Comparison of ENCODE assay signal across 1 cellular context in genomic region chr7:44071726-44072363, GRCh38.
TF ChIP-seq lines count a peak whose summit lies in the region.

No MANE protein-coding gene starts in this region.

TF ChIP-seq in HepG2, 621 proteins besides CTCF, POLR2A, EP300 and RAD21 (continues in another document):
- no peak for TF ChIP-seq TFAP4 (IDR thresholded peaks at IDR 0.05; ENCODE audit: borderline replicate concordance, low read depth)
- no peak for TF ChIP-seq ZC3H4 (CRISPR knock-in tag; IDR thresholded peaks at IDR 0.05; ENCODE audit: borderline replicate concordance)
- no peak for TF ChIP-seq POLR2AphosphoS2 (IDR thresholded peaks at IDR 0.05; ENCODE audit: low read depth, low read length)
- no peak for TF ChIP-seq ZNF552 (CRISPR knock-in tag; IDR thresholded peaks at IDR 0.05; ENCODE audit: borderline replicate concordance)
- no peak for TF ChIP-seq MYNN (CRISPR knock-in tag; IDR thresholded peaks at IDR 0.05; ENCODE audit: low read depth)
- no peak for TF ChIP-seq MZF1 (CRISPR knock-in tag; IDR thresholded peaks at IDR 0.05; ENCODE audit: borderline replicate concordance)
- TF ChIP-seq EZH2 (conservative IDR thresholded peaks at IDR 0.05; ENCODE audit: low read depth, low read length), result no peak
- TF ChIP-seq KLF13 (CRISPR knock-in tag; IDR thresholded peaks at IDR 0.05), result no peak
- TF ChIP-seq ZNF672 (CRISPR knock-in tag; IDR thresholded peaks at IDR 0.05), result no peak
- 0 out of 2 replicates have a peak, but pooled peaks have one; percentile 12 for TF ChIP-seq ZNF670 (CRISPR knock-in tag; IDR thresholded peaks at IDR 0.05; ENCODE audit: borderline replicate concordance)
- no peak for TF ChIP-seq ZNF790 (CRISPR knock-in tag; IDR thresholded peaks at IDR 0.05; ENCODE audit: borderline replicate concordance)
- peak; percentile 56 for TF ChIP-seq MEF2D (CRISPR knock-in tag; IDR thresholded peaks at IDR 0.05)
- no peak for TF ChIP-seq RFXAP (CRISPR knock-in tag; IDR thresholded peaks at IDR 0.05; ENCODE audit: borderline replicate concordance)
- TF ChIP-seq ZNF816 (CRISPR knock-in tag; IDR thresholded peaks at IDR 0.05; ENCODE audit: borderline replicate concordance), result no peak
- no peak for TF ChIP-seq RFX5 (IDR thresholded peaks at IDR 0.05; ENCODE audit: low read depth, low read length)
- no peak for TF ChIP-seq CREBL2 (CRISPR knock-in tag; IDR thresholded peaks at IDR 0.05; ENCODE audit: borderline replicate concordance)
- peak; percentile 28; the same call in 1 of the 2 replicates for TF ChIP-seq ELF3 (CRISPR knock-in tag; IDR thresholded peaks at IDR 0.05)
- TF ChIP-seq HMGXB3 (CRISPR knock-in tag; IDR thresholded peaks at IDR 0.05; ENCODE audit: borderline replicate concordance), result 0 out of 2 replicates have a peak, but pooled peaks have one; percentile 14
- TF ChIP-seq PATZ1 (CRISPR knock-in tag; IDR thresholded peaks at IDR 0.05), result 0 out of 2 replicates have a peak, but pooled peaks have one; percentile 6
- no peak for TF ChIP-seq E2F1 (CRISPR knock-in tag; IDR thresholded peaks at IDR 0.05)
- no peak for TF ChIP-seq TCF7L2 (IDR thresholded peaks at IDR 0.05; ENCODE audit: low read depth, low read length)
- no peak for TF ChIP-seq ZNF7 (CRISPR knock-in tag; IDR thresholded peaks at IDR 0.05)
- TF ChIP-seq NCOR1 (IDR thresholded peaks at IDR 0.05; ENCODE audit: borderline replicate concordance, low read length), result no peak
- no peak for TF ChIP-seq ZNF580 (CRISPR knock-in tag; IDR thresholded peaks at IDR 0.05; ENCODE audit: borderline replicate concordance, low read depth)
- TF ChIP-seq MXD4 (CRISPR knock-in tag; IDR thresholded peaks at IDR 0.05), result no peak
- TF ChIP-seq ZEB1 (IDR thresholded peaks at IDR 0.05; ENCODE audit: insufficient replicate concordance, low read depth), result no peak
- no peak for TF ChIP-seq KLF15 (CRISPR knock-in tag; IDR thresholded peaks at IDR 0.05; ENCODE audit: borderline replicate concordance)
- TF ChIP-seq FOXO1 (CRISPR knock-in tag; IDR thresholded peaks at IDR 0.05), result no peak
- no peak for TF ChIP-seq FOXC1 (CRISPR knock-in tag; IDR thresholded peaks at IDR 0.05; ENCODE audit: borderline replicate concordance)
- no peak for TF ChIP-seq ZNF274 (CRISPR knock-in tag; IDR thresholded peaks at IDR 0.05)
- TF ChIP-seq ZNF616 (CRISPR knock-in tag; IDR thresholded peaks at IDR 0.05; ENCODE audit: low read depth), result no peak
- TF ChIP-seq ZNF407 (CRISPR knock-in tag; IDR thresholded peaks at IDR 0.05; ENCODE audit: not compliant biosample characterization), result no peak
- no peak for TF ChIP-seq LRRFIP1 (CRISPR knock-in tag; conservative IDR thresholded peaks at IDR 0.05)
- TF ChIP-seq KLF9 (CRISPR knock-in tag; IDR thresholded peaks at IDR 0.05; ENCODE audit: low read depth), result no peak
- TF ChIP-seq CHD4 (IDR thresholded peaks at IDR 0.05; ENCODE audit: borderline replicate concordance, low read length), result no peak; the same call in 1 of the 2 replicates
